ENCODE assay signal across 1 cellular context in the genomic region with DNA sequence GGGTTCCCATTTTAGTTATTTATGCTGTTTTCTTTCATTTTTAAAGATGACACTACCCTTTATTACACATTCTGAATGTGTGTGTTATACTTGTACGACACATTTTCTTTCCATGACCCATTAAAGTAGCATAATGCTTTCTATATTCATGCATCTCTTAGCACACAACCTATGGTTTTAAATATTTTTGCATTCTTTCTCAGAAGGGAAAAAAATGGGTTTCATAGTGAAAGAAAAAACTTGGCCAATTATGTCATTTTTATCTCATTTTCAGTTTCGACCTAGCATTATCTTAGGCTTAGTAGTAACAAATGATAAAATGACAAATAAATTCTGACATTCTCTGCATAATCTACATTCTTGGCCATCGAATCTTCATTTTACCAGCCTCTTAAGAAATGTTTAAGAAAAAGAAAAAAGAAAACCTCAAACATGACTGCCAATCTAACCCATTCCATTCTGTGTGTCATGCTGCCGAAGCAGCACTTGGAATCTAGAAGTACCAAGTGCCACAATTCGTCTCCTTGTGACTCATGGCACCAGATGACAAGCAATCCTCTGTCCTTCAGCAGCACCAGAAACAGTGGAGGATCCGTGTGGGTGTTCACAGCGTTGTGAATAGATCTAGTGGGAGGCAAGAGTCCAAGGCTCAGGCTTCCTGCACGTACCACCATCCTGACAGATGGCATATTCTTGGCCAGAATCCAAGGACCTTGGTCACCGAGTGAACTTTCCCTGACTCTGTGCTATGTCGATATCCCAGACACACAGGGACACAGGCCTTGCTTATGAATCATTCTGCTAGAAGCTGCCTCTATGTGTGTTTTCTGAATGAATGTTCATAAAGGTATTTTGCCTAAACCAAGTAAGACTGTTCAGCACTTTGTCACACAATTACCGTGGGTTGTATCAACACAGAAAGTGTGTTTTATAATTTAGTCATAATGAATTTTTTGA.
TF ChIP-seq lines count a peak whose summit lies in the region.

No MANE protein-coding gene starts in this region.

TF ChIP-seq in HepG2, 621 proteins besides CTCF, POLR2A, EP300 and RAD21 (continued from another document and continues in another):
- TF ChIP-seq KLF12 (CRISPR knock-in tag; IDR thresholded peaks at IDR 0.05; ENCODE audit: borderline replicate concordance) (no peak), SPEN (CRISPR knock-in tag; IDR thresholded peaks at IDR 0.05; ENCODE audit: low read depth) (peak; percentile 90; the same call in 1 of the 2 replicates), ATRX (CRISPR knock-in tag; IDR thresholded peaks at IDR 0.05; ENCODE audit: borderline replicate concordance) (no peak), SAFB2 (CRISPR knock-in tag; IDR thresholded peaks at IDR 0.05; ENCODE audit: borderline replicate concordance, low read depth) (0 out of 2 replicates have a peak, but pooled peaks have one; percentile 46), BHLHE40 (IDR thresholded peaks at IDR 0.05; ENCODE audit: low read length) (peak; percentile 49; the same call in 1 of the 2 replicates), ZNF260 (CRISPR knock-in tag; IDR thresholded peaks at IDR 0.05; ENCODE audit: borderline replicate concordance, low read depth) (no peak), JDP2 (CRISPR knock-in tag; IDR thresholded peaks at IDR 0.05; ENCODE audit: borderline replicate concordance) (no peak), GATAD2A (CRISPR knock-in tag; IDR thresholded peaks at IDR 0.05) (peak; percentile 97), RBFOX2 (IDR thresholded peaks at IDR 0.05; ENCODE audit: low read depth, low read length) (no peak), ZBTB1 (CRISPR knock-in tag; IDR thresholded peaks at IDR 0.05; ENCODE audit: borderline replicate concordance) (no peak), SNRNP70 (IDR thresholded peaks at IDR 0.05; ENCODE audit: low read depth, low read length) (no peak), ZNF367 (CRISPR knock-in tag; IDR thresholded peaks at IDR 0.05; ENCODE audit: borderline replicate concordance) (no peak), FOXO1 (CRISPR knock-in tag; IDR thresholded peaks at IDR 0.05) (peak; percentile 91), ZNF207 (IDR thresholded peaks at IDR 0.05; ENCODE audit: borderline replicate concordance) (no peak), MED1 (CRISPR knock-in tag; IDR thresholded peaks at IDR 0.05) (peak; percentile 99), ZNF274 (CRISPR knock-in tag; IDR thresholded peaks at IDR 0.05) (no peak), CENPX (CRISPR knock-in tag; IDR thresholded peaks at IDR 0.05) (no peak), TBX2 (CRISPR knock-in tag; IDR thresholded peaks at IDR 0.05; ENCODE audit: borderline replicate concordance) (peak; percentile 71; the same call in 1 of the 2 replicates), SRSF9 (IDR thresholded peaks at IDR 0.05; ENCODE audit: borderline replicate concordance, insufficient read depth, low read depth, low read length, poor library complexity, severe bottlenecking) (no peak), ZNF34 (CRISPR knock-in tag; IDR thresholded peaks at IDR 0.05; ENCODE audit: borderline replicate concordance) (no peak), ZNF616 (CRISPR knock-in tag; IDR thresholded peaks at IDR 0.05; ENCODE audit: low read depth) (no peak), SMARCC2 (IDR thresholded peaks at IDR 0.05) (no peak), YEATS2 (CRISPR knock-in tag; IDR thresholded peaks at IDR 0.05; ENCODE audit: borderline replicate concordance) (peak; percentile 51; the same call in 1 of the 2 replicates), ZNF629 (CRISPR knock-in tag; conservative IDR thresholded peaks at IDR 0.05) (0 out of 2 replicates have a peak, but pooled peaks have one; percentile 23), ZMYM2 (CRISPR knock-in tag; IDR thresholded peaks at IDR 0.05) (peak; percentile 72; the same call in 1 of the 2 replicates), ATM (IDR thresholded peaks at IDR 0.05; ENCODE audit: borderline replicate concordance) (no peak), AGO1 (IDR thresholded peaks at IDR 0.05; ENCODE audit: low read depth, low read length, poor library complexity, severe bottlenecking) (no peak), ZEB1 (IDR thresholded peaks at IDR 0.05; ENCODE audit: insufficient replicate concordance, low read depth) (no peak), RCOR2 (CRISPR knock-in tag; IDR thresholded peaks at IDR 0.05) (peak; percentile 82), ZNF136 (CRISPR knock-in tag; IDR thresholded peaks at IDR 0.05; ENCODE audit: low read depth) (peak; percentile 70; the same call in 1 of the 2 replicates), ZNF138 (CRISPR knock-in tag; IDR thresholded peaks at IDR 0.05; ENCODE audit: low read depth) (no peak), NAIF1 (CRISPR knock-in tag; IDR thresholded peaks at IDR 0.05; ENCODE audit: borderline replicate concordance) (no peak), ZNF703 (CRISPR knock-in tag; IDR thresholded peaks at IDR 0.05; ENCODE audit: borderline replicate concordance) (no peak)
- TF ChIP-seq, protein P1, sequence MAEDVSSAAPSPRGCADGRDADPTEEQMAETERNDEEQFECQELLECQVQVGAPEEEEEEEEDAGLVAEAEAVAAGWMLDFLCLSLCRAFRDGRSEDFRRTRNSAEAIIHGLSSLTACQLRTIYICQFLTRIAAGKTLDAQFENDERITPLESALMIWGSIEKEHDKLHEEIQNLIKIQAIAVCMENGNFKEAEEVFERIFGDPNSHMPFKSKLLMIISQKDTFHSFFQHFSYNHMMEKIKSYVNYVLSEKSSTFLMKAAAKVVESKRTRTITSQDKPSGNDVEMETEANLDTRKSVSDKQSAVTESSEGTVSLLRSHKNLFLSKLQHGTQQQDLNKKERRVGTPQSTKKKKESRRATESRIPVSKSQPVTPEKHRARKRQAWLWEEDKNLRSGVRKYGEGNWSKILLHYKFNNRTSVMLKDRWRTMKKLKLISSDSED (CRISPR knock-in tag; IDR thresholded peaks at IDR 0.05), result no peak
- TF ChIP-seq, protein P2, sequence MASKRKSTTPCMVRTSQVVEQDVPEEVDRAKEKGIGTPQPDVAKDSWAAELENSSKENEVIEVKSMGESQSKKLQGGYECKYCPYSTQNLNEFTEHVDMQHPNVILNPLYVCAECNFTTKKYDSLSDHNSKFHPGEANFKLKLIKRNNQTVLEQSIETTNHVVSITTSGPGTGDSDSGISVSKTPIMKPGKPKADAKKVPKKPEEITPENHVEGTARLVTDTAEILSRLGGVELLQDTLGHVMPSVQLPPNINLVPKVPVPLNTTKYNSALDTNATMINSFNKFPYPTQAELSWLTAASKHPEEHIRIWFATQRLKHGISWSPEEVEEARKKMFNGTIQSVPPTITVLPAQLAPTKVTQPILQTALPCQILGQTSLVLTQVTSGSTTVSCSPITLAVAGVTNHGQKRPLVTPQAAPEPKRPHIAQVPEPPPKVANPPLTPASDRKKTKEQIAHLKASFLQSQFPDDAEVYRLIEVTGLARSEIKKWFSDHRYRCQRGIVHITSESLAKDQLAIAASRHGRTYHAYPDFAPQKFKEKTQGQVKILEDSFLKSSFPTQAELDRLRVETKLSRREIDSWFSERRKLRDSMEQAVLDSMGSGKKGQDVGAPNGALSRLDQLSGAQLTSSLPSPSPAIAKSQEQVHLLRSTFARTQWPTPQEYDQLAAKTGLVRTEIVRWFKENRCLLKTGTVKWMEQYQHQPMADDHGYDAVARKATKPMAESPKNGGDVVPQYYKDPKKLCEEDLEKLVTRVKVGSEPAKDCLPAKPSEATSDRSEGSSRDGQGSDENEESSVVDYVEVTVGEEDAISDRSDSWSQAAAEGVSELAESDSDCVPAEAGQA (IDR thresholded peaks at IDR 0.05; ENCODE audit: low read depth), result peak; percentile 64; the same call in 1 of the 2 replicates
- TF ChIP-seq, protein P2 (CRISPR knock-in tag; IDR thresholded peaks at IDR 0.05; ENCODE audit: borderline replicate concordance), result no peak
- TF ChIP-seq, protein P3, sequence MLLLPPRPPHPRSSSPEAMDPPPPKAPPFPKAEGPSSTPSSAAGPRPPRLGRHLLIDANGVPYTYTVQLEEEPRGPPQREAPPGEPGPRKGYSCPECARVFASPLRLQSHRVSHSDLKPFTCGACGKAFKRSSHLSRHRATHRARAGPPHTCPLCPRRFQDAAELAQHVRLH (CRISPR knock-in tag; IDR thresholded peaks at IDR 0.05; ENCODE audit: borderline replicate concordance, low read depth), result peak; percentile 79
- TF ChIP-seq, protein P4, sequence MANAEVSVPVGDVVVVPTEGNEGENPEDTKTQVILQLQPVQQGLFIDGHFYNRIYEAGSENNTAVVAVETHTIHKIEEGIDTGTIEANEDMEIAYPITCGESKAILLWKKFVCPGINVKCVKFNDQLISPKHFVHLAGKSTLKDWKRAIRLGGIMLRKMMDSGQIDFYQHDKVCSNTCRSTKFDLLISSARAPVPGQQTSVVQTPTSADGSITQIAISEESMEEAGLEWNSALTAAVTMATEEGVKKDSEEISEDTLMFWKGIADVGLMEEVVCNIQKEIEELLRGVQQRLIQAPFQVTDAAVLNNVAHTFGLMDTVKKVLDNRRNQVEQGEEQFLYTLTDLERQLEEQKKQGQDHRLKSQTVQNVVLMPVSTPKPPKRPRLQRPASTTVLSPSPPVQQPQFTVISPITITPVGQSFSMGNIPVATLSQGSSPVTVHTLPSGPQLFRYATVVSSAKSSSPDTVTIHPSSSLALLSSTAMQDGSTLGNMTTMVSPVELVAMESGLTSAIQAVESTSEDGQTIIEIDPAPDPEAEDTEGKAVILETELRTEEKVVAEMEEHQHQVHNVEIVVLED (CRISPR knock-in tag; IDR thresholded peaks at IDR 0.05; ENCODE audit: borderline replicate concordance), result peak; percentile 48; the same call in 1 of the 2 replicates
- TF ChIP-seq, protein P5, sequence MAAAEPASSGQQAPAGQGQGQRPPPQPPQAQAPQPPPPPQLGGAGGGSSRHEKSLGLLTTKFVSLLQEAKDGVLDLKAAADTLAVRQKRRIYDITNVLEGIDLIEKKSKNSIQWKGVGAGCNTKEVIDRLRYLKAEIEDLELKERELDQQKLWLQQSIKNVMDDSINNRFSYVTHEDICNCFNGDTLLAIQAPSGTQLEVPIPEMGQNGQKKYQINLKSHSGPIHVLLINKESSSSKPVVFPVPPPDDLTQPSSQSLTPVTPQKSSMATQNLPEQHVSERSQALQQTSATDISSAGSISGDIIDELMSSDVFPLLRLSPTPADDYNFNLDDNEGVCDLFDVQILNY (CRISPR knock-in tag; conservative IDR thresholded peaks at IDR 0.05), result no peak
- TF ChIP-seq, protein P6, sequence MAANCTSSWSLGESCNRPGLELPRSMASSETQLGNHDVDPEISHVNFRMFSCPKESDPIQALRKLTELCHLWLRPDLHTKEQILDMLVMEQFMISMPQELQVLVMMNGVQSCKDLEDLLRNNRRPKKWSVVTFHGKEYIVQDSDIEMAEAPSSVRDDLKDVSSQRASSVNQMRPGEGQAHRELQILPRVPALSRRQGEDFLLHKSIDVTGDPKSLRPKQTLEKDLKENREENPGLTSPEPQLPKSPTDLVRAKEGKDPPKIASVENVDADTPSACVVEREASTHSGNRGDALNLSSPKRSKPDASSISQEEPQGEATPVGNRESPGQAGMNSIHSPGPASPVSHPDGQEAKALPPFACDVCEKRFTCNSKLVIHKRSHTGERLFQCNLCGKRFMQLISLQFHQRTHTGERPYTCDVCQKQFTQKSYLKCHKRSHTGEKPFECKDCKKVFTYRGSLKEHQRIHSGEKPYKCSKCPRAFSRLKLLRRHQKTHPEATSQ (CRISPR knock-in tag; IDR thresholded peaks at IDR 0.05; ENCODE audit: borderline replicate concordance), result peak; percentile 87; the same call in 1 of the 2 replicates
- TF ChIP-seq, protein P7, sequence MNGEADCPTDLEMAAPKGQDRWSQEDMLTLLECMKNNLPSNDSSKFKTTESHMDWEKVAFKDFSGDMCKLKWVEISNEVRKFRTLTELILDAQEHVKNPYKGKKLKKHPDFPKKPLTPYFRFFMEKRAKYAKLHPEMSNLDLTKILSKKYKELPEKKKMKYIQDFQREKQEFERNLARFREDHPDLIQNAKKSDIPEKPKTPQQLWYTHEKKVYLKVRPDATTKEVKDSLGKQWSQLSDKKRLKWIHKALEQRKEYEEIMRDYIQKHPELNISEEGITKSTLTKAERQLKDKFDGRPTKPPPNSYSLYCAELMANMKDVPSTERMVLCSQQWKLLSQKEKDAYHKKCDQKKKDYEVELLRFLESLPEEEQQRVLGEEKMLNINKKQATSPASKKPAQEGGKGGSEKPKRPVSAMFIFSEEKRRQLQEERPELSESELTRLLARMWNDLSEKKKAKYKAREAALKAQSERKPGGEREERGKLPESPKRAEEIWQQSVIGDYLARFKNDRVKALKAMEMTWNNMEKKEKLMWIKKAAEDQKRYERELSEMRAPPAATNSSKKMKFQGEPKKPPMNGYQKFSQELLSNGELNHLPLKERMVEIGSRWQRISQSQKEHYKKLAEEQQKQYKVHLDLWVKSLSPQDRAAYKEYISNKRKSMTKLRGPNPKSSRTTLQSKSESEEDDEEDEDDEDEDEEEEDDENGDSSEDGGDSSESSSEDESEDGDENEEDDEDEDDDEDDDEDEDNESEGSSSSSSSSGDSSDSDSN (CRISPR knock-in tag; IDR thresholded peaks at IDR 0.05), result no peak
- TF ChIP-seq, protein P8, sequence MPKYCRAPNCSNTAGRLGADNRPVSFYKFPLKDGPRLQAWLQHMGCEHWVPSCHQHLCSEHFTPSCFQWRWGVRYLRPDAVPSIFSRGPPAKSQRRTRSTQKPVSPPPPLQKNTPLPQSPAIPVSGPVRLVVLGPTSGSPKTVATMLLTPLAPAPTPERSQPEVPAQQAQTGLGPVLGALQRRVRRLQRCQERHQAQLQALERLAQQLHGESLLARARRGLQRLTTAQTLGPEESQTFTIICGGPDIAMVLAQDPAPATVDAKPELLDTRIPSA (CRISPR knock-in tag; IDR thresholded peaks at IDR 0.05; ENCODE audit: borderline replicate concordance), result no peak
- TF ChIP-seq, protein P9, sequence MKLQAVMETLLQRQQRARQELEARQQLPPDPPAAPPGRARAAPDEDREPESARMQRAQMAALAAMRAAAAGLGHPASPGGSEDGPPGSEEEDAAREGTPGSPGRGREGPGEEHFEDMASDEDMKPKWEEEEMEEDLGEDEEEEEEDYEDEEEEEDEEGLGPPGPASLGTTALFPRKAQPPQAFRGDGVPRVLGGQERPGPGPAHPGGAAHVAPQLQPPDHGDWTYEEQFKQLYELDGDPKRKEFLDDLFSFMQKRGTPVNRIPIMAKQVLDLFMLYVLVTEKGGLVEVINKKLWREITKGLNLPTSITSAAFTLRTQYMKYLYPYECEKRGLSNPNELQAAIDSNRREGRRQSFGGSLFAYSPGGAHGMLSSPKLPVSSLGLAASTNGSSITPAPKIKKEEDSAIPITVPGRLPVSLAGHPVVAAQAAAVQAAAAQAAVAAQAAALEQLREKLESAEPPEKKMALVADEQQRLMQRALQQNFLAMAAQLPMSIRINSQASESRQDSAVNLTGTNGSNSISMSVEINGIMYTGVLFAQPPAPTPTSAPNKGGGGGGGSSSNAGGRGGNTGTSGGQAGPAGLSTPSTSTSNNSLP (IDR thresholded peaks at IDR 0.05; ENCODE audit: low read depth, low read length), result no peak
